1 cellular context compared by ENCODE assay signal in the genomic region with DNA sequence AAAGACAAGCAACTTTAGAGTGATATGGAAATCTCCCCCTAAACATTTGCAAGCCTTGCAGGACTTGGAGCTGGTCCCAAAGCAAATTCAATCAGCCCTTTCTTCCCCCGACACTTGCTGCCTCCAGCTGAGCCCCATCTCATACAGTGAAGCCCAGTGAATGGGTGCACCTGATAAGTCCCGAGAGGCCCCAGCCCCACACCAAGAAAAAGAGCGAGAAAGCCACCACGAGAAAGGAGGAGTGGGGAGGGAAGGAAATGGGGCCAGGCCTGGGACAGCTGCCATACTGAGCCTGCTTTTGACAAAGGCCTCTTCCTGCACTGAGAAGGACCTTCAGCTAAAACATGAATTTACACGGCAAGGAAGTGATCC.
TF ChIP-seq lines count a peak whose summit lies in the region.

No MANE protein-coding gene starts in this region.

TF ChIP-seq in H1, 55 proteins besides CTCF, POLR2A, EP300 and RAD21 (continued from another document):
- no peak for TF ChIP-seq KDM1A (IDR thresholded peaks at IDR 0.05; ENCODE audit: borderline replicate concordance, low read length)
- no peak for TF ChIP-seq HDAC2 (IDR thresholded peaks at IDR 0.05; ENCODE audit: borderline replicate concordance in 1 of 2, low read depth in 2 of 2, low read length in 2 of 2)
- TF ChIP-seq SP4 (IDR thresholded peaks at IDR 0.05; ENCODE audit: low read length), result no peak
